16 cellular contexts compared by ENCODE assay signal in the genomic region with DNA sequence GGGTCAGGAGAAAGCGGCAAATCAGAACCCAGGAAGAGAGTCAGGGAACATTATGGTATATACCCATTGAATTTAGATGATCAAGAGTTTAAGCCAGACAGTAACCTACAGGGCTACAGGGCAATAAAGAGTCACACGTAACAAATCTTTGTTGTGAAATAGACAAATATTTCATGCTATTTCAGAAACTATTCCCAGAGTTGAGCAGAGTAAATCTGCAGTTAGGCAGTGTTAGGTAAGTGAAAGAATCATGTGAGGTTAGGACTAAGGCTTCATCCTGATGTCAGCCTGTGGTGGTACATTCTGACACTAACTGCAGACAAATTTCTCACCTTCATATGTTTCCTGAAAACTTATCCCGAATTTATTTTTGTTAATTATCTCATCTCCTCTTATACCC.
A peak's percentile ranks its signal among the peaks of the same experiment; 100 is the strongest.
DNase-seq lines count a peak whose midpoint lies in the region; ATAC-seq and TF ChIP-seq lines count a peak whose summit lies in the region.
"Had no signal": no experiment of that assay in that cellular context is flagged by ENCODE, and none has a peak within 500 bp of the region (broad histone marks: within the 10 kb centered on the region; RNA-seq: fewer than 3 reads in every experiment).

No MANE protein-coding gene starts in this region.

- H3K9me3 ChIP-seq in GM23248 (ENCODE audit: low read depth) (no peaks in the 10 kb centered on the region), upper lobe of right lung (no peaks in the 10 kb centered on the region), upper lobe of left lung (no peaks in the 10 kb centered on the region)
- H3K9me3 ChIP-seq: BE2C had no signal

- in situ Hi-C loops in GM23248 (cut with MboI) = no loop called here

- ATAC-seq in upper lobe of right lung = peak; percentile 40
- ATAC-seq in HG03457 (IDR thresholded peaks at IDR 0.05; ENCODE audit: unreplicated experiment) = no peak
- ATAC-seq in upper lobe of left lung (ENCODE audit: low FRiP score in 2 of 2) = no peak
- ATAC-seq: GM12878, GM23338, K562 had no signal

- H3K4me3 ChIP-seq in GM23248 (no peak overlapping the region), choroid plexus epithelial cell (ENCODE audit: low read depth, low read length) (no peak overlapping the region), upper lobe of right lung (no peak overlapping the region), upper lobe of left lung (no peak overlapping the region)
- H3K4me3 ChIP-seq: GM12878, GM23338, K562 had no signal

- H2AFZ ChIP-seq in GM23248 = no peak overlapping the region
- H2AFZ ChIP-seq: GM23338 had no signal

- no peak for TF ChIP-seq POLR2A in upper lobe of left lung (IDR thresholded peaks at IDR 0.05)

- H3K9me3 Mint-ChIP-seq in nephron progenitor cell = peaks cover 24% of the 10 kb centered on the region

- no peak for TF ChIP-seq EP300 in upper lobe of left lung (IDR thresholded peaks at IDR 0.05)

- WGBS in GM23248 (ENCODE audit: low coverage in 1 of 2, low lambda C conversion rate in 2 of 2, missing lambda C conversion rate in 2 of 2), 2 experiments = 47 to 51% methylated on average over 3 of the region's 3 CpGs
- WGBS in upper lobe of left lung, 2 donors = 78 to 86% methylated on average over 3 of the region's 3 CpGs

- H3K27me3 ChIP-seq in GM23248 (replicated peaks; ENCODE audit: insufficient read depth) (no peaks in the 10 kb centered on the region), upper lobe of right lung (no peaks in the 10 kb centered on the region), upper lobe of left lung (no peaks in the 10 kb centered on the region)
- H3K27me3 ChIP-seq: BE2C had no signal

- H3K27me3 Mint-ChIP-seq in nephron progenitor cell (ENCODE audit: low read depth, poor library complexity) = peaks cover 3% of the 10 kb centered on the region
- H3K27me3 Mint-ChIP-seq: CD4-positive, alpha-beta memory T cell had no signal

- intact Hi-C loops in upper lobe of right lung (cut with DNase I) = no loop called here

- H3K4me1 ChIP-seq in GM23248 (ENCODE audit: insufficient read depth) (no peaks in the 10 kb centered on the region), upper lobe of right lung (no peaks in the 10 kb centered on the region), upper lobe of left lung (no peaks in the 10 kb centered on the region)
- H3K4me1 ChIP-seq: BE2C had no signal

- no peaks in the 10 kb centered on the region for H3K4me1 Mint-ChIP-seq in nephron progenitor cell
- H3K4me1 Mint-ChIP-seq: CD4-positive, alpha-beta memory T cell; GM23338; H9 had no signal

- H3K9me2 ChIP-seq in GM23248 (ENCODE audit: insufficient read depth) = no peaks in the 10 kb centered on the region

- TF ChIP-seq CTCF in choroid plexus epithelial cell (conservative IDR thresholded peaks at IDR 0.05; ENCODE audit: low read depth, low read length) (no peak), nephron progenitor cell (IDR thresholded peaks at IDR 0.05) (no peak), upper lobe of right lung (IDR thresholded peaks at IDR 0.05) (no peak), upper lobe of left lung (IDR thresholded peaks at IDR 0.05) (no peak)

- H3K27ac ChIP-seq in GM23248 (no peak overlapping the region), upper lobe of right lung (no peak overlapping the region), upper lobe of left lung (no peak overlapping the region)
- H3K27ac ChIP-seq: C4-2B had no signal

- H3K79me2 ChIP-seq in GM23248 (ENCODE audit: insufficient read depth) = no peaks in the 10 kb centered on the region

- DNase-seq in GM23248 (peak; percentile 11), choroid plexus epithelial cell (ENCODE audit: low read depth) (peak; percentile 31), nephron progenitor cell (no peak), upper lobe of right lung (no peak), upper lobe of left lung (no peak)
- DNase-seq in stimulated activated CD4-positive, alpha-beta T cell treated with anti-CD3 and anti-CD28 coated beads, Interleukin-2, amount 100 ng/mL, for 48 hours = no peak
- DNase-seq: ACHN; BE2C; CD4-positive, alpha-beta memory T cell; DMS79; H9 had no signal

- H3K4me3 Mint-ChIP-seq in nephron progenitor cell = no peak overlapping the region
- H3K4me3 Mint-ChIP-seq: CD4-positive, alpha-beta memory T cell; GM23338; H9 had no signal

- H3K9ac ChIP-seq in GM23248 = no peak overlapping the region

- no peaks in the 10 kb centered on the region for H3K36me3 Mint-ChIP-seq in nephron progenitor cell (ENCODE audit: low read depth)
- H3K36me3 Mint-ChIP-seq: CD4-positive, alpha-beta memory T cell had no signal

- no peak overlapping the region for H3K4me2 ChIP-seq in GM23248 (ENCODE audit: unreplicated experiment)
- H3K4me2 ChIP-seq: GM23338 had no signal

- H4K20me1 ChIP-seq in GM23248 (ENCODE audit: insufficient read depth) = no peaks in the 10 kb centered on the region

- H3K27ac Mint-ChIP-seq in nephron progenitor cell = peak overlapping the region; percentile 57
- H3K27ac Mint-ChIP-seq: CD4-positive, alpha-beta memory T cell; GM23338; H9 had no signal

- H3K36me3 ChIP-seq in GM23248 (ENCODE audit: low read depth) (no peaks in the 10 kb centered on the region), upper lobe of right lung (no peaks in the 10 kb centered on the region), upper lobe of left lung (no peaks in the 10 kb centered on the region)
- H3K36me3 ChIP-seq: BE2C had no signal

- no peaks in the 10 kb centered on the region for H3F3A ChIP-seq in GM23248 (ENCODE audit: insufficient read depth)

Comparison
In these comparisons a context has a peak if more than half of its experiments do, and no peak if none do; other contexts are left out.
1. DNase-seq: peak in GM23248 (single experiment) and choroid plexus epithelial cell (single experiment); none in nephron progenitor cell (single experiment), upper lobe of right lung (single experiment), stimulated activated CD4-positive, alpha-beta T cell treated with anti-CD3 and anti-CD28 coated beads, Interleukin-2, amount 100 ng/mL, for 48 hours (0 of 2) and upper lobe of left lung (0 of 2).